In the genomic region with DNA sequence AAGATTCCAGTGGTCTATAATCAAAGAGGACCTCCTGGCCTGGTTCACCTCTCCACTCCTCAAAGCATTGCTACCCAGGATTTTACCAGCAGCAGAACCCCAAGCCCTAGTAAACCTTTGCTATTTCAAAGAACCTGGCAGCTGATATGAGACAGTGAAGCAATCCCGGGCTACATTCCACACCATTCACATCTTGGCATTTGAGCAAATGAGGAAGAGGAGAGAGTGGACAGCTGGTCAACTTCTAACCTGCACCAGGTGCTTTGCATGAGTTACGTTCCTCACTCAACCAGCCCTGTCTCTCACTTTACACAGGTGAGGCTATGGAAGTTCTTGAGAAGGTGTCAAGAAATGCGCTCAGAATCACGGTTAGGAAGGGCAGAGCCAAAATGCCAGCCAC, we compare ENCODE assay signal across 15 cellular contexts. TPM values are rescaled to one million over a fixed set of nuclear protein-coding genes. Genes with fewer than 3 reads are reported as not detected.
DNase-seq lines count a peak whose midpoint lies in the region; ATAC-seq and TF ChIP-seq lines count a peak whose summit lies in the region.
"Had no signal": no experiment of that assay in that cellular context is flagged by ENCODE, and none has a peak within 500 bp of the region (broad histone marks: within the 10 kb centered on the region; RNA-seq: fewer than 3 reads in every experiment).

No MANE protein-coding gene starts in this region.

- H3K36me3 ChIP-seq in HCT116 (ENCODE audit: control insufficient read depth in 1 of 2, insufficient read depth in 2 of 2, low read length in 2 of 2) (no peaks in the 10 kb centered on the region), iPS-20b (ENCODE audit: insufficient read depth, low read depth, low read length) (no peaks in the 10 kb centered on the region), smooth muscle cell (ENCODE audit: low read depth) (no peaks in the 10 kb centered on the region)
- H3K36me3 ChIP-seq: cardiac muscle cell, neutrophil had no signal

- intact Hi-C loops in HCT116 (cut with micrococcal nuclease) = no loop called here
- intact Hi-C loops in head of caudate nucleus (cut with DNase I) = no loop called here

- no peak for TF ChIP-seq POLR2A in HCT116 (IDR thresholded peaks at IDR 0.05; ENCODE audit: borderline replicate concordance, extremely low read depth, insufficient read depth, insufficient read length)

- H2AFZ ChIP-seq in HCT116 (ENCODE audit: low read depth, low read length, poor library complexity, severe bottlenecking) (no peak overlapping the region), smooth muscle cell (ENCODE audit: low read depth) (no peak overlapping the region)

- RAD21 ChIA-PET in HCT116 (lab: Charles Lee; ENCODE audit: low non-redundant PET in 1 of 2, low total read pairs in 2 of 2, uncharacterized antibody in 2 of 2, unreplicated experiment in 2 of 2) = no interaction called here

- no peak for TF ChIP-seq RAD21 in HCT116 (IDR thresholded peaks at IDR 0.05; ENCODE audit: low read depth)

- H4K20me1 ChIP-seq in HCT116 (ENCODE audit: insufficient read depth) = no peaks in the 10 kb centered on the region
- H4K20me1 ChIP-seq in smooth muscle cell (ENCODE audit: low read depth) = no peaks in the 10 kb centered on the region

- no peaks in the 10 kb centered on the region for H3F3A ChIP-seq in smooth muscle cell (ENCODE audit: low read depth)

- TF ChIP-seq CTCF in HCT116 (IDR thresholded peaks at IDR 0.05 in 2 of 3, conservative IDR thresholded peaks at IDR 0.05 in 1 of 3; ENCODE audit: borderline replicate concordance in 1 of 3, insufficient read depth in 1 of 3, low read depth in 2 of 3, low read length in 2 of 3) (no peak), smooth muscle cell (IDR thresholded peaks at IDR 0.05; ENCODE audit: borderline replicate concordance, insufficient read depth, poor library complexity, severe bottlenecking) (no peak)

- BruUV-seq in HCT116 (replicated peaks; lab: Mats Ljungman, UMichigan) = TSS peak; percentile 64

- CTCF ChIA-PET in HCT116 (lab: Charles Lee) = no interaction called here

- H3K27ac ChIP-seq in HCT116 (ENCODE audit: low read depth, low read length) (no peak overlapping the region), iPS-20b (ENCODE audit: low read length) (no peak overlapping the region), smooth muscle cell (ENCODE audit: low read depth) (no peak overlapping the region)
- H3K27ac ChIP-seq: cardiac muscle cell, HL-60, neutrophil had no signal

- POLR2A ChIA-PET in HCT116 (lab: Charles Lee) = no interaction called here

- DNase-seq in HCT116 (ENCODE audit: low read depth, low spot score) (no peak), SW480 (ENCODE audit: low spot score) (peak; percentile 25), smooth muscle cell (lab: John Stamatoyannopoulos, UW; ENCODE audit: unreplicated experiment) (no peak), head of caudate nucleus (no peak), AML-193 (lab: John Stamatoyannopoulos, UW) (no peak)
- no peak for DNase-seq in stimulated activated CD4-positive, alpha-beta T cell treated with anti-CD3 and anti-CD28 coated beads, Interleukin-4, amount 100 ng/mL, for 1 hour
- DNase-seq: activated T-cell treated with anti-CD3 and anti-CD28 coated beads for 4 hours; immature natural killer cell; MM.1S; NCI-H345; stimulated activated naive CD4-positive, alpha-beta T cell had no signal

- H3K9me2 ChIP-seq in HCT116 (ENCODE audit: insufficient read depth) = no peaks in the 10 kb centered on the region

- H3K9me3 ChIP-seq in HCT116 (ENCODE audit: control insufficient read depth in 1 of 2, insufficient read depth in 1 of 2, low read depth in 1 of 2, low read length in 2 of 2) (no peaks in the 10 kb centered on the region), iPS-20b (ENCODE audit: insufficient read depth, low read depth, low read length) (no peaks in the 10 kb centered on the region), smooth muscle cell (replicated peaks; ENCODE audit: low read depth) (no peaks in the 10 kb centered on the region)
- H3K9me3 ChIP-seq: neutrophil had no signal

- H3K4me2 ChIP-seq in HCT116 (ENCODE audit: low read length) (peak overlapping the region; percentile 91), smooth muscle cell (peak overlapping the region; percentile 96)

- no peaks in the 10 kb centered on the region for H3K79me2 ChIP-seq in HCT116 (ENCODE audit: insufficient read depth, low read length)
- H3K79me2 ChIP-seq in smooth muscle cell (ENCODE audit: low read depth) = no peaks in the 10 kb centered on the region

- H3K27me3 ChIP-seq in HCT116 (ENCODE audit: insufficient read depth, low read length) (no peaks in the 10 kb centered on the region), iPS-20b (ENCODE audit: insufficient read depth, low read length) (peaks cover 58% of the 10 kb centered on the region), smooth muscle cell (ENCODE audit: low read depth) (no peaks in the 10 kb centered on the region)

- peak overlapping the region; percentile 45 to 59 for H3K4me3 ChIP-seq in HCT116 (replicated peaks in 1 of 2; ENCODE audit: low read depth in 1 of 2, low read length in 2 of 2)
- H3K4me3 ChIP-seq in iPS-20b (ENCODE audit: low read length) = peak overlapping the region; percentile 74; the same call in 1 of the 2 replicates
- peak overlapping the region; percentile 66 for H3K4me3 ChIP-seq in smooth muscle cell

- 76% methylated on average over 4 of the region's 4 CpGs for WGBS in smooth muscle cell (ENCODE audit: low lambda C conversion rate)

- H3K9ac ChIP-seq in HCT116 (ENCODE audit: low read length) = no peak overlapping the region
- H3K9ac ChIP-seq in iPS-20b (ENCODE audit: low read depth, low read length) = no peak overlapping the region
- H3K9ac ChIP-seq in smooth muscle cell (ENCODE audit: low read depth) = no peak overlapping the region

- no peak for ATAC-seq in HCT116

- H3K4me1 ChIP-seq in HCT116 (ENCODE audit: control insufficient read depth in 1 of 2, insufficient read depth in 2 of 2, low read length in 2 of 2) = peaks cover 14 to 18% of the 10 kb centered on the region in 2 experiments; a peak in 3 of 4 replicates
- H3K4me1 ChIP-seq in iPS-20b (ENCODE audit: insufficient read depth, low read length) = no peaks in the 10 kb centered on the region
- H3K4me1 ChIP-seq in smooth muscle cell (ENCODE audit: low read depth) = peaks cover 3% of the 10 kb centered on the region

TF ChIP-seq in HCT116, 20 proteins besides CTCF, POLR2A, EP300 and RAD21:
- TF ChIP-seq EZH2 (IDR thresholded peaks at IDR 0.05) = no peak
- TF ChIP-seq EGR1 (IDR thresholded peaks at IDR 0.05; ENCODE audit: low read depth) = no peak

RNA-seq across cellular contexts. Expression of a gene that starts 1.1 kb away (rescaled TPM):
- total RNA-seq in HCT116 (2021; ENCODE audit: unreplicated experiment) (10.5 TPM), smooth muscle cell (33.7 and 46.0 TPM in 2 replicates)
- 4.6 and 6.3 TPM in 2 replicates for polyA plus RNA-seq in HCT116 (2012)
- polyA plus RNA-seq in smooth muscle cell = 39.2 and 51.2 TPM in 2 replicates
- polyA plus RNA-seq: immature natural killer cell had no signal
